1 cellular context compared by ENCODE assay signal in genomic region chr14:58805057-58805456, GRCh38.
TF ChIP-seq lines count a peak whose summit lies in the region.

No MANE protein-coding gene starts in this region.

TF ChIP-seq in HEK293, 187 proteins besides CTCF, POLR2A, EP300 and RAD21 (continued from another document and continues in another):
- TF ChIP-seq ZNF747 (tag by site-specific recombination; IDR thresholded peaks at IDR 0.05) (no peak), ZBTB49 (tag by site-specific recombination; IDR thresholded peaks at IDR 0.05; ENCODE audit: low read depth) (no peak), KLF10 (tag by site-specific recombination; IDR thresholded peaks at IDR 0.05) (no peak), ZNF704 (tag by site-specific recombination; IDR thresholded peaks at IDR 0.05) (no peak), ZNF335 (tag by site-specific recombination; conservative IDR thresholded peaks at IDR 0.05) (no peak), TSHZ1 (tag by site-specific recombination; IDR thresholded peaks at IDR 0.05; ENCODE audit: borderline replicate concordance) (peak; percentile 88), MEIS1 (CRISPR knock-in tag; IDR thresholded peaks at IDR 0.05; ENCODE audit: borderline replicate concordance) (no peak), BCL6B (tag by site-specific recombination; IDR thresholded peaks at IDR 0.05) (no peak), ZNF510 (tag by site-specific recombination; IDR thresholded peaks at IDR 0.05; ENCODE audit: insufficient replicate concordance) (no peak), ZNF580 (tag by site-specific recombination; IDR thresholded peaks at IDR 0.05) (no peak), ZBTB8A (tag by site-specific recombination; IDR thresholded peaks at IDR 0.05) (peak; percentile 77), GFI1B (tag by site-specific recombination; IDR thresholded peaks at IDR 0.05) (peak; percentile 90), KLF1 (tag by site-specific recombination; IDR thresholded peaks at IDR 0.05) (no peak), ZNF214 (tag by site-specific recombination; IDR thresholded peaks at IDR 0.05; ENCODE audit: borderline replicate concordance) (no peak), ZNF600 (tag by site-specific recombination; IDR thresholded peaks at IDR 0.05) (peak; percentile 64), KLF8 (tag by site-specific recombination; IDR thresholded peaks at IDR 0.05) (peak; percentile 29), AEBP2 (tag by site-specific recombination; IDR thresholded peaks at IDR 0.05; ENCODE audit: borderline replicate concordance) (no peak), PBX3 (CRISPR knock-in tag; IDR thresholded peaks at IDR 0.05) (no peak), ZNF26 (tag by site-specific recombination; IDR thresholded peaks at IDR 0.05) (no peak), PRDM2 (tag by site-specific recombination; IDR thresholded peaks at IDR 0.05; ENCODE audit: borderline replicate concordance) (no peak), ZNF561 (tag by site-specific recombination; IDR thresholded peaks at IDR 0.05; ENCODE audit: borderline replicate concordance) (no peak; the same call in 1 of the 2 replicates), ZNF701 (tag by site-specific recombination; IDR thresholded peaks at IDR 0.05) (no peak), ZNF239 (tag by site-specific recombination; IDR thresholded peaks at IDR 0.05) (no peak), ZNF366 (tag by site-specific recombination; conservative IDR thresholded peaks at IDR 0.05) (no peak), ZBTB17 (tag by site-specific recombination; IDR thresholded peaks at IDR 0.05) (peak; percentile 86), REST (tag by site-specific recombination; IDR thresholded peaks at IDR 0.05) (no peak), ZNF692 (tag by site-specific recombination; IDR thresholded peaks at IDR 0.05) (0 out of 2 replicates have a peak, but pooled peaks have one; percentile 34), ZNF184 (tag by site-specific recombination; IDR thresholded peaks at IDR 0.05) (peak; percentile 53; the same call in 1 of the 2 replicates)
